ENCODE assay signal across 18 cellular contexts in the genomic region with DNA sequence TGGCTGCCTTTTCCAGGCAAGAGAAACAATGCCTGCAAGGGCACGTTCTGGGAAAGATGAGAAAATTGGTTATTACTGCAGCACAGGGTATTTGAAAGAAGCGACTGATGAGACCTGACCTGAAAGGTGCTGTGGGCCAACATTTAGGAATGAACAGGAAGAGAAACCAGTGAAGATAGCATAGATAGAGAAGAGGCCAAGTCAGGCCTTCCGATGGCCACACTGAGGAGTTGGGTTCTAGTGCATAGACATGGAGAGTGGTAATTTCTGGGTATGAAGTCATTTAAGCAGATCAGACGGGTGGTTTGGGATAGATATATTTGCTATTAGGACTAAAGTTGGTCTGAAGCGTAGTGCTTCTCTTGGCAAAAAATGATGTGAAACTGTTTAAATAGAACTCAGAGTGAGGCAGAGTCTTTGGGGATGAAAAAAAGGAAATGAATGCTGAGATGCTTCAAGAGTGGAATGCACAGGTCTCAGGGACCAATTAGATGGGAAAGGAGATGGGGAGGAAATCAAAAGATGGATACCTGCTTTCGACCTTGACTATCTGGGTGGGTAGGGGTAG. TPM values are rescaled to one million over a fixed set of nuclear protein-coding genes. Genes with fewer than 3 reads are reported as not detected.
"Had no signal": no experiment of that assay in that cellular context is flagged by ENCODE, and none has a peak within 500 bp of the region (broad histone marks: within the 10 kb centered on the region; RNA-seq: fewer than 3 reads in every experiment).

No MANE protein-coding gene starts in this region.

- H3K9me3 Mint-ChIP-seq: activated T-cell treated with anti-CD3 and anti-CD28 coated beads, Interleukin-2, amount 50 U/mL, for 4 hours had no signal

- H3K27ac Mint-ChIP-seq: activated CD8-positive, alpha-beta memory T cell treated with anti-CD3 and anti-CD28 coated beads, Interleukin-2, amount 10 ng/mL, durations not matched to agents 7 days and 5 days; activated naive CD8-positive, alpha-beta T cell; brain had no signal

- H3K36me3 ChIP-seq: sigmoid colon, stomach, thoracic aorta had no signal

- H3K4me3 ChIP-seq: dorsolateral prefrontal cortex, sigmoid colon, stomach, thoracic aorta had no signal

- H3K4me1 Mint-ChIP-seq: activated CD8-positive, alpha-beta memory T cell treated with anti-CD3 and anti-CD28 coated beads, Interleukin-2, amount 10 ng/mL, durations not matched to agents 7 days and 5 days had no signal

- H3K36me3 Mint-ChIP-seq: activated CD8-positive, alpha-beta memory T cell treated with anti-CD3 and anti-CD28 coated beads, Interleukin-2, amount 10 ng/mL, durations not matched to agents 7 days and 5 days; activated naive CD8-positive, alpha-beta T cell; brain had no signal

- H3K9me3 ChIP-seq: sigmoid colon, stomach, thoracic aorta had no signal

- ATAC-seq: activated CD4-positive, CD25-positive, alpha-beta regulatory T cell treated with anti-CD3 and anti-CD28 coated beads, Interleukin-2, amount 50 U/mL, for 24 hours; activated CD8-positive, alpha-beta memory T cell treated with anti-CD3 and anti-CD28 coated beads, Interleukin-2, amount 10 ng/mL, durations not matched to agents 7 days and 5 days; activated T-cell treated with anti-CD3 and anti-CD28 coated beads, Interleukin-2, amount 50 U/mL, for 4 hours; esophagus mucosa had no signal

- DNase-seq: activated CD4-positive, alpha-beta T cell treated with anti-CD3 and anti-CD28 coated beads, Interleukin-2, amount 50 U/mL, for 48 hours; activated CD8-positive, alpha-beta memory T cell treated with anti-CD3 and anti-CD28 coated beads, Interleukin-2, amount 10 ng/mL, durations not matched to agents 7 days and 5 days; activated effector memory CD4-positive, alpha-beta T cell treated with anti-CD3 and anti-CD28 coated beads, Interleukin-2, amount 50 U/mL, for 16 hours; activated T-cell treated with anti-CD3 and anti-CD28 coated beads, Interleukin-2, amount 50 U/mL, for 4 hours; amygdala; dorsolateral prefrontal cortex; glutamatergic neuron; mammary epithelial cell; sigmoid colon; stimulated activated CD4-positive, alpha-beta T cell treated with anti-CD3 and anti-CD28 coated beads, Interleukin-4, amount 100 ng/mL, for 1 hour; stomach; T-helper 2 cell had no signal

- H3K27me3 ChIP-seq: sigmoid colon, stomach had no signal

- H3K4me3 Mint-ChIP-seq: activated CD8-positive, alpha-beta memory T cell treated with anti-CD3 and anti-CD28 coated beads, Interleukin-2, amount 10 ng/mL, durations not matched to agents 7 days and 5 days; activated naive CD8-positive, alpha-beta T cell; activated T-cell treated with anti-CD3 and anti-CD28 coated beads, Interleukin-2, amount 50 U/mL, for 4 hours; brain had no signal

RNA-seq across cellular contexts. Expression of a gene that starts 11.3 kb away (rescaled TPM):
- polyA plus RNA-seq: mammary epithelial cell had no signal

RNA-seq across cellular contexts. Expression of a gene that starts 26.2 kb away (rescaled TPM):
- polyA plus RNA-seq: mammary epithelial cell, neural cell, stomach had no signal

RNA-seq across cellular contexts. Expression of a gene that starts 41.7 kb away (rescaled TPM):
- polyA plus RNA-seq: mammary epithelial cell, neural cell had no signal
